21 cellular contexts compared by ENCODE assay signal in the genomic region with DNA sequence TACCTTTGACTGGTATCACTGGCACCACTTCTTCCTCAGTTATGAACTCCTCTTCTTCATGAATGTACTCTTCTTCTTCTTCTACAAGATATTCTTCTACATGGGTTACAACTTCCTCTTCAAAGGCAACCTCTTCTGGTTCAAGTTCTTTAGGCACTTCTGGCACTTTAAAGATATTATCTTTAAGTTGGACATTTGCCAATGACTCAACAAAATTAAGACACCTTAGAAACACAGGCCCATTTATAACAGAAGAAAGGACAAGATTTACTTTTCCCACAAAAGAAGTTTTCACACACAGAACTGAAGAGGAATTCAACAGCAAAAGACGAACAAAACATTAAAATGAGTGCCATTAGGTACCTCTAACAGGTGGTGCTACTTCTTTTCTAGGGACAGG.
"Had no signal": no experiment of that assay in that cellular context is flagged by ENCODE, and none has a peak within 500 bp of the region (broad histone marks: within the 10 kb centered on the region; RNA-seq: fewer than 3 reads in every experiment).

No MANE protein-coding gene starts in this region.

- ATAC-seq: esophagus mucosa; lower lobe of right lung; naive thymus-derived CD8-positive, alpha-beta T cell had no signal

- H3K4me3 ChIP-seq: lower lobe of right lung, neural progenitor cell, spleen, testis, uterus had no signal

- H3K27me3 ChIP-seq: neural progenitor cell, spleen, testis, uterus had no signal

- H3K36me3 ChIP-seq: neural progenitor cell, uterus had no signal

- FAIRE-seq: astrocyte, endometrium, kidney had no signal

- DNase-seq: activated CD4-positive, alpha-beta T cell treated with anti-CD3 and anti-CD28 coated beads for 4 hours; activated CD4-positive, alpha-beta T cell treated with anti-CD3 and anti-CD28 coated beads, Interleukin-2, amount 50 U/mL, for 48 hours; activated CD4-positive, CD25-positive, alpha-beta regulatory T cell; activated naive CD4-positive, alpha-beta T cell treated with Interleukin-2 at 50 U/mL for 16 hours; activated naive CD8-positive, alpha-beta T cell treated with anti-CD3 and anti-CD28 coated beads for 36 hours; activated T-cell treated with anti-CD3 and anti-CD28 coated beads, Interleukin-2, amount 50 U/mL, for 48 hours; foreskin melanocyte; kidney; lower lobe of right lung; naive thymus-derived CD8-positive, alpha-beta T cell; spleen; stimulated activated CD4-positive, alpha-beta T cell treated with anti-CD3 and anti-CD28 coated beads, Interleukin-4, amount 100 ng/mL, for 1 hour; stimulated activated naive CD4-positive, alpha-beta T cell; T1000; testis; trophoblast cell; uterus had no signal
